ENCODE assay signal across 1 cellular context in the genomic region with DNA sequence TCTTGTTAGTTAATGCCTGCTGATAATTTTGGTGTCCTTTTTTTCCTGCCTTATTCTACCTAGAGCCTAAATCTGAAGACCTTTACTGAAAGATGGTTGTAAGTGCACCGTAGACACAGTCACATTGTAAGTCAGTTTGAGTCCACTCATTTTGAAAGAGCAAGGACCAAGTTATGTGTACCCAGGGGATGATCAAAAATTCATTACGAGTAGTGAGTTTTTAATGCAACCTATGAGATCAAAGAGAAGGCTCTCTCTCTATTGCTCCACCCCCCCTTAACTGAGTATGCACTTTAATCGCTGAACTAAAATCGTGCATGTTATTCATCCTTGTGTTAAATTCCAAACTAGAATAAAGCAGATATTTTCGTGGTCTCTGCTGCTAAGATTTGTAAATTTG.
TF ChIP-seq lines count a peak whose summit lies in the region.

No MANE protein-coding gene starts in this region.

TF ChIP-seq in neural cell, 6 proteins besides CTCF, POLR2A, EP300 and RAD21 (continued from another document):
- TF ChIP-seq EZH2 (IDR thresholded peaks at IDR 0.05; ENCODE audit: borderline replicate concordance, insufficient read depth, low read length, poor library complexity, severe bottlenecking) = no peak
